In the genomic region with DNA sequence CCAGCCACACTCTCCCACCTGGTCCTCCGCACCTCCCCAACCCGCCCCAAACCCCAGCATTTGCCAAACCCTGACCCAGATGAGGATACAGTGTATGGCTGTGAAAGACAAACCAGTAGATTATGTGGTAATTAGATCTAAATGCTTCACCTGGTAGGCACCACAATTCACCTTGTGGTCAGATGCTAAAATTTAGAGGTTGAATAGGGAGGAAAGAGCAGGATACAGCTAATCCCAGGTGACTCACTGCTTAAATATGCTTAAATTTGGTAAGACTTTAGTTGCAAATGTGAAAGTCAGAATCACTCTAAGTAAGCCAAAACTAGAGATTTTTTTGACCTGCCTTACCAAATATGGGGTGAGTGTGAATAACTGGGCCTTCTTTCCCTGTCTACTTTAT, we compare ENCODE assay signal across 15 cellular contexts.
DNase-seq lines count a peak whose midpoint lies in the region; ATAC-seq and TF ChIP-seq lines count a peak whose summit lies in the region.
"Had no signal": no experiment of that assay in that cellular context is flagged by ENCODE, and none has a peak within 500 bp of the region (broad histone marks: within the 10 kb centered on the region; RNA-seq: fewer than 3 reads in every experiment).

No MANE protein-coding gene starts in this region.

- no peak overlapping the region for H3K9ac ChIP-seq in Loucy (ENCODE audit: low read depth, low read length, poor library complexity, severe bottlenecking)
- H3K9ac ChIP-seq in mesendoderm (ENCODE audit: low read length), result no peak overlapping the region
- H3K9ac ChIP-seq: BLaER1 treated with 17β-estradiol and CSF1 and Interleukin-3, amounts not matched to agents 10 nM and 100 nM had no signal

- H3K79me2 ChIP-seq in Loucy (ENCODE audit: insufficient read depth, low read length), result no peaks in the 10 kb centered on the region
- no peaks in the 10 kb centered on the region for H3K79me2 ChIP-seq in mesendoderm (ENCODE audit: control insufficient read depth, insufficient read depth, low read length)

- CTCF ChIA-PET in BJ (lab: Yijun Ruan, JAX), result interaction anchor here (0.6 to 1.4 kb wide), 3 partner anchors 58 to 139 kb away, joined by 3 to 7 read pairs (median 3); no protein-coding TSS in a partner anchor

- no peaks in the 10 kb centered on the region for H3K79me1 ChIP-seq in mesendoderm (ENCODE audit: low read length)

- ATAC-seq in GM21515 (IDR thresholded peaks at IDR 0.05; ENCODE audit: unreplicated experiment) (no peak), left lobe of liver (no peak), GM18511 (IDR thresholded peaks at IDR 0.05; ENCODE audit: unreplicated experiment) (no peak)

- H2BK120ac ChIP-seq in mesendoderm (ENCODE audit: low read depth, low read length), result no peak overlapping the region

- H3K18ac ChIP-seq in mesendoderm (ENCODE audit: low read length), result peak overlapping the region; percentile 68

- H3F3A ChIP-seq in Loucy (ENCODE audit: low read depth), result no peaks in the 10 kb centered on the region

- TF ChIP-seq CTCF in BJ (IDR thresholded peaks at IDR 0.05; ENCODE audit: insufficient read depth, low read depth, low read length), result no peak
- TF ChIP-seq CTCF in Loucy (conservative IDR thresholded peaks at IDR 0.05; ENCODE audit: low read length), result no peak
- no peak for TF ChIP-seq CTCF in cardiac fibroblast (IDR thresholded peaks at IDR 0.05; ENCODE audit: low read depth, low read length)

- no peak overlapping the region for H4K5ac ChIP-seq in mesendoderm (ENCODE audit: low read length)

- no peak overlapping the region for H2AK5ac ChIP-seq in mesendoderm (ENCODE audit: low read length)

- H3K27ac ChIP-seq in mesendoderm (ENCODE audit: low read depth, low read length), result peak overlapping the region; percentile 17
- H3K27ac ChIP-seq: BLaER1 treated with 17β-estradiol and CSF1 and Interleukin-3, amounts not matched to agents 10 nM and 100 nM; dorsolateral prefrontal cortex; heart left ventricle; ovary had no signal

- no peak overlapping the region for H3K23ac ChIP-seq in mesendoderm (ENCODE audit: low read length)

- WGBS in mesendoderm (ENCODE audit: extremely low coverage, insufficient coverage, low lambda C conversion rate), result no CpG with 5 or more reads among the region's 2 CpGs

- H3K27me3 ChIP-seq in BJ (ENCODE audit: control insufficient read depth, insufficient read depth, low read length) (no peaks in the 10 kb centered on the region), Loucy (ENCODE audit: insufficient read depth, low read length, poor library complexity, severe bottlenecking) (no peaks in the 10 kb centered on the region), mesendoderm (ENCODE audit: insufficient read depth, low read length, poor library complexity) (no peaks in the 10 kb centered on the region)
- H3K27me3 ChIP-seq: BLaER1 treated with 17β-estradiol and CSF1 and Interleukin-3, amounts not matched to agents 10 nM and 100 nM; heart left ventricle; ovary had no signal

- H3K36me3 ChIP-seq in BJ (ENCODE audit: control insufficient read depth, insufficient read depth, low read length), result peaks cover 3% of the 10 kb centered on the region; the same call in 1 of the 2 replicates
- no peaks in the 10 kb centered on the region for H3K36me3 ChIP-seq in Loucy (ENCODE audit: insufficient read depth, low read length)
- H3K36me3 ChIP-seq in mesendoderm (ENCODE audit: control insufficient read depth, insufficient read depth, low read length), result no peaks in the 10 kb centered on the region
- H3K36me3 ChIP-seq: BLaER1 treated with 17β-estradiol and CSF1 and Interleukin-3, amounts not matched to agents 10 nM and 100 nM; heart left ventricle; ovary had no signal

- POLR2A ChIA-PET in BJ (lab: Charles Lee), result no interaction called here

- H3K4me1 ChIP-seq in Loucy (ENCODE audit: insufficient read depth, low read length, poor library complexity, severe bottlenecking), result peaks cover 22% of the 10 kb centered on the region
- no peaks in the 10 kb centered on the region for H3K4me1 ChIP-seq in mesendoderm (ENCODE audit: control insufficient read depth, low read depth, low read length)

- H2BK5ac ChIP-seq in mesendoderm (ENCODE audit: low read length), result no peak overlapping the region

- DNase-seq in BJ (ENCODE audit: low read depth), result peak; percentile 48
- peak; percentile 67 to 82 for DNase-seq in cardiac fibroblast (ENCODE audit: low read depth in 2 of 2)
- peak; percentile 83 for DNase-seq in mesendoderm
- no peak for DNase-seq in activated naive CD4-positive, alpha-beta T cell treated with anti-CD3 and anti-CD28 coated beads, Interleukin-2, amount 50 U/mL, for 16 hours
- DNase-seq in left lobe of liver (ENCODE audit: low spot score), result no peak
- DNase-seq: dorsolateral prefrontal cortex, heart left ventricle, NCI-H446 treated with DMSO at 0.1 percent for 48 hours, ovary, T-helper 9 cell had no signal

- no peaks in the 10 kb centered on the region for H4K20me1 ChIP-seq in Loucy (ENCODE audit: insufficient read depth, low read length, poor library complexity, severe bottlenecking)
- H4K20me1 ChIP-seq: BLaER1 treated with 17β-estradiol and CSF1 and Interleukin-3, amounts not matched to agents 10 nM and 100 nM had no signal

- 0 out of 2 replicates have a peak overlapping the region, but pooled peaks have one; percentile 23 for H2AFZ ChIP-seq in Loucy (ENCODE audit: low read length)

- peak overlapping the region; percentile 74 for H2BK15ac ChIP-seq in mesendoderm (replicated peaks; ENCODE audit: low read depth)

- H3K9me3 ChIP-seq in Loucy (ENCODE audit: insufficient read depth, low read depth, low read length), result no peaks in the 10 kb centered on the region
- H3K9me3 ChIP-seq: BLaER1 treated with 17β-estradiol and CSF1 and Interleukin-3, amounts not matched to agents 10 nM and 100 nM; heart left ventricle; ovary had no signal

- H3K4ac ChIP-seq in mesendoderm (ENCODE audit: low read depth, low read length), result peak overlapping the region; percentile 36

- H3K56ac ChIP-seq in mesendoderm (ENCODE audit: low read length), result no peak overlapping the region

- H3K4me3 ChIP-seq in BJ (ENCODE audit: low read depth, low read length) (no peak overlapping the region), Loucy (ENCODE audit: low read length, poor library complexity, severe bottlenecking) (no peak overlapping the region), cardiac fibroblast (replicated peaks in 1 of 2; ENCODE audit: low read depth in 2 of 2, low read length in 2 of 2) (no peak overlapping the region), mesendoderm (ENCODE audit: low read length) (no peak overlapping the region)
- H3K4me3 ChIP-seq: BLaER1 treated with 17β-estradiol and CSF1 and Interleukin-3, amounts not matched to agents 10 nM and 100 nM; dorsolateral prefrontal cortex; heart left ventricle; lung; ovary had no signal

- no peak overlapping the region for H3K4me2 ChIP-seq in Loucy (ENCODE audit: low read depth, low read length, poor library complexity, severe bottlenecking)
- H3K4me2 ChIP-seq in mesendoderm (ENCODE audit: low read length), result no peak overlapping the region
- H3K4me2 ChIP-seq: BLaER1 treated with 17β-estradiol and CSF1 and Interleukin-3, amounts not matched to agents 10 nM and 100 nM had no signal

- no peak overlapping the region for H4K8ac ChIP-seq in mesendoderm (ENCODE audit: low read depth, low read length)

- no peaks in the 10 kb centered on the region for H3K9me2 ChIP-seq in Loucy (replicated peaks; ENCODE audit: low read depth, low read length)

Comparison
In these comparisons a context has a peak if more than half of its experiments do, and no peak if none do; other contexts are left out.
1. DNase-seq: peak in BJ (single experiment), cardiac fibroblast (2 of 2) and mesendoderm (single experiment); none in activated naive CD4-positive, alpha-beta T cell treated with anti-CD3 and anti-CD28 coated beads, Interleukin-2, amount 50 U/mL, for 16 hours (single experiment) and left lobe of liver (single experiment).